ENCODE assay signal across 8 cellular contexts in the genomic region with DNA sequence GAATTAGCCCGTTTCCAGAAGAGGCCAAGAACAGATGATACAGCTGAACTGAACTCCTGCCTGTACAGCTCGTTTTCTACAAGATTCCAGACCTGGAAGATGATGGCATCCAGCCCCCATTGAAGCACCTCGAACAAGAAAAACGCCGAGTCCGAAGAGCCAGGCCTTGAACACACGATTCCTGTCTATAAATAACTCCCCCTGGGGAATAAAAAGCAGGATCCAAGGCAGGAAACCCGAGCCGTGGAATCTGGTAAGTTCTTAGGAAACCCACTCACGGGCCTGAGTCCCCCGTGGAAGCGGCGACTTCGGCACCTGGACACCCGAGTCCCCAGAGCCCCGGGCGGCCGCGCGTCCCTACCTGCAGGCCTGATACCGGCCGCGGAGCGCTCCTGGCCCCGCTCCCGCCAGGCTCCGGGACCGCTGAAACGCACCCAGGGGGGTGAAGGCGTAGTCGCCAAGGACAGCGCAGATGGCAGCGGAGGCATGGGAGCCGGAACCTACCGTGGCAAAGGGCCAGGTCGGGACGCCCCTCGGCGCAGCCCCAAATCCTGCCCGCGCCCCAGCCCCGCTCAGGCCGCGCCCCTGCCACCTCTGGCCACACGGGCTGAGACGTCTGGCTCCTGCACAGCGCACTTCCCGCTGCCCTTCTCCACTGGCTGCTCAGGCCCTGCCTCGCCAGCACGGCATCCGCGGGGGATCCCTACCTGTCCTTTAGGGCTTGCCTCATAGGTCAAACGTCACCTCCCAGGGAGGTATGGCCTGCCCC. TPM values are rescaled to one million over a fixed set of nuclear protein-coding genes. Genes with fewer than 3 reads are reported as not detected.
A peak's percentile ranks its signal among the peaks of the same experiment; 100 is the strongest.
DNase-seq lines count a peak whose midpoint lies in the region; ATAC-seq, FAIRE-seq and TF ChIP-seq lines count a peak whose summit lies in the region.

No MANE protein-coding gene starts in this region.

- H3K4me3 ChIP-seq in A549 (peak overlapping the region; percentile 33), heart right ventricle (peak overlapping the region; percentile 24 to 66 (median 58))

- H3K36me3 ChIP-seq in heart right ventricle, result no peaks in the 10 kb centered on the region

- ATAC-seq in A549 (peak; percentile 80 to 85; a peak in 5 of 6 replicates), GM21619 (IDR thresholded peaks at IDR 0.05; ENCODE audit: unreplicated experiment) (peak; percentile 35), heart right ventricle (peak; percentile 65 to 86 (median 72)), HG02870 (IDR thresholded peaks at IDR 0.05; ENCODE audit: unreplicated experiment) (no peak), GM19467 (IDR thresholded peaks at IDR 0.05; ENCODE audit: unreplicated experiment) (no peak)
- peak; percentile 44 to 64 for ATAC-seq in activated T-cell treated with anti-CD3 and anti-CD28 coated beads, Interleukin-2, amount 50 U/mL, for 72 hours (replicated peaks in 1 of 2)

- TF ChIP-seq POLR2A in A549 (IDR thresholded peaks at IDR 0.05; ENCODE audit: low read length), result no peak

- POLR2A ChIA-PET in A549 (lab: Yijun Ruan, JAX), result no interaction called here

- TF ChIP-seq EP300 in A549 (IDR thresholded peaks at IDR 0.05), result no peak

- no peak for FAIRE-seq in A549 (lab: Jason Lieb, UNC)

- peaks cover 0 to 19% (median 0%) of the 10 kb centered on the region in 7 donors for H3K27me3 ChIP-seq in heart right ventricle

- H3K27ac Mint-ChIP-seq in activated T-cell treated with anti-CD3 and anti-CD28 coated beads, Interleukin-2, amount 50 U/mL, for 72 hours, result no peak overlapping the region

- intact Hi-C loops in heart right ventricle (cut with DNase I), result loop anchor here in 2 of 10 donors (10.0 kb wide), 1 partner anchor 94 kb away; a partner anchor contains a TSS

- H3K4me1 ChIP-seq in A549 (0 out of 3 replicates have a peak, but pooled peaks cover 9% of the 10 kb centered on the region), heart right ventricle (peaks cover 0 to 22% (median 12%) of the 10 kb centered on the region in 9 donors)

- peaks cover 26% of the 10 kb centered on the region for H3K4me1 Mint-ChIP-seq in activated T-cell treated with anti-CD3 and anti-CD28 coated beads, Interleukin-2, amount 50 U/mL, for 72 hours (ENCODE audit: low read depth)

- H3K9me3 Mint-ChIP-seq in activated T-cell treated with anti-CD3 and anti-CD28 coated beads, Interleukin-2, amount 50 U/mL, for 72 hours, result no peaks in the 10 kb centered on the region

- peak overlapping the region; percentile 71 to 82 for H3K4me3 Mint-ChIP-seq in activated T-cell treated with anti-CD3 and anti-CD28 coated beads, Interleukin-2, amount 50 U/mL, for 72 hours

- H3K27me3 Mint-ChIP-seq in activated T-cell treated with anti-CD3 and anti-CD28 coated beads, Interleukin-2, amount 50 U/mL, for 72 hours (ENCODE audit: low read depth), result peaks cover 5% of the 10 kb centered on the region

- TF ChIP-seq CTCF in A549 (IDR thresholded peaks at IDR 0.05), result no peak
- TF ChIP-seq CTCF in heart right ventricle (IDR thresholded peaks at IDR 0.05), result peak in 2 of 9 donors; percentile 7 to 12

- CTCF ChIA-PET in A549 (lab: Yijun Ruan, JAX), result interaction anchor here (2.1 kb wide), 1 partner anchor 10 kb away, joined by 15 read pairs; no protein-coding TSS in a partner anchor

- no peak for TF ChIP-seq RAD21 in A549 (conservative IDR thresholded peaks at IDR 0.05 in 1 of 2, IDR thresholded peaks at IDR 0.05 in 1 of 2)

- H3K9me3 ChIP-seq in A549 (no peaks in the 10 kb centered on the region), heart right ventricle (no peaks in the 10 kb centered on the region)

- 51% methylated on average over 13 of the region's 53 CpGs for WGBS in A549 (ENCODE audit: missing lambda C conversion rate)
- 3 to 4% methylated on average over 53 of the region's 53 CpGs for WGBS in heart right ventricle, 2 donors

- no peaks in the 10 kb centered on the region for H3K36me3 Mint-ChIP-seq in activated T-cell treated with anti-CD3 and anti-CD28 coated beads, Interleukin-2, amount 50 U/mL, for 72 hours (ENCODE audit: insufficient read depth in 2 of 2)

- no peak for DNase-seq in A549 (ENCODE audit: low read depth in 1 of 2, low spot score in 1 of 2)
- DNase-seq in activated T-cell treated with anti-CD3 and anti-CD28 coated beads, Interleukin-2, amount 50 U/mL, for 72 hours, result peak in 1 of 2 donors; percentile 26
- DNase-seq in heart right ventricle, result peak in 1 of 2 donors; percentile 42
- peak; percentile 53 for DNase-seq in retina
- DNase-seq in H4 (ENCODE audit: low spot score), result no peak

- H3K4me2 ChIP-seq in A549, result peak overlapping the region; percentile 71

- peak overlapping the region; percentile 58 to 86 for H3K27ac ChIP-seq in A549
- H3K27ac ChIP-seq in heart right ventricle, result peak overlapping the region in 6 of 10 donors; percentile 9 to 43 (median 22)

TF ChIP-seq in A549, 52 proteins besides CTCF, POLR2A, EP300 and RAD21 (continues in another document):
- TF ChIP-seq, protein P1, sequence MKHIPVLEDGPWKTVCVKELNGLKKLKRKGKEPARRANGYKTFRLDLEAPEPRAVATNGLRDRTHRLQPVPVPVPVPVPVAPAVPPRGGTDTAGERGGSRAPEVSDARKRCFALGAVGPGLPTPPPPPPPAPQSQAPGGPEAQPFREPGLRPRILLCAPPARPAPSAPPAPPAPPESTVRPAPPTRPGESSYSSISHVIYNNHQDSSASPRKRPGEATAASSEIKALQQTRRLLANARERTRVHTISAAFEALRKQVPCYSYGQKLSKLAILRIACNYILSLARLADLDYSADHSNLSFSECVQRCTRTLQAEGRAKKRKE (CRISPR knock-in tag; IDR thresholded peaks at IDR 0.05; ENCODE audit: low read depth), result no peak
- TF ChIP-seq, protein P2, sequence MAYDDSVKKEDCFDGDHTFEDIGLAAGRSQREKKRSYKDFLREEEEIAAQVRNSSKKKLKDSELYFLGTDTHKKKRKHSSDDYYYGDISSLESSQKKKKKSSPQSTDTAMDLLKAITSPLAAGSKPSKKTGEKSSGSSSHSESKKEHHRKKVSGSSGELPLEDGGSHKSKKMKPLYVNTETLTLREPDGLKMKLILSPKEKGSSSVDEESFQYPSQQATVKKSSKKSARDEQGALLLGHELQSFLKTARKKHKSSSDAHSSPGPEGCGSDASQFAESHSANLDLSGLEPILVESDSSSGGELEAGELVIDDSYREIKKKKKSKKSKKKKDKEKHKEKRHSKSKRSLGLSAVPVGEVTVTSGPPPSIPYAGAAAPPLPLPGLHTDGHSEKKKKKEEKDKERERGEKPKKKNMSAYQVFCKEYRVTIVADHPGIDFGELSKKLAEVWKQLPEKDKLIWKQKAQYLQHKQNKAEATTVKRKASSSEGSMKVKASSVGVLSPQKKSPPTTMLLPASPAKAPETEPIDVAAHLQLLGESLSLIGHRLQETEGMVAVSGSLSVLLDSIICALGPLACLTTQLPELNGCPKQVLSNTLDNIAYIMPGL (CRISPR knock-in tag; IDR thresholded peaks at IDR 0.05; ENCODE audit: borderline replicate concordance), result no peak
- no peak for TF ChIP-seq POLR2AphosphoS2 (conservative IDR thresholded peaks at IDR 0.05; ENCODE audit: low read length)
- TF ChIP-seq RCOR1 (IDR thresholded peaks at IDR 0.05; ENCODE audit: low read depth, low read length), result no peak
- no peak for TF ChIP-seq FOSB (CRISPR knock-in tag; IDR thresholded peaks at IDR 0.05)
- TF ChIP-seq CBX8 (IDR thresholded peaks at IDR 0.05), result no peak
- no peak for TF ChIP-seq NR3C1 (IDR thresholded peaks at IDR 0.05)
- TF ChIP-seq, protein P3, sequence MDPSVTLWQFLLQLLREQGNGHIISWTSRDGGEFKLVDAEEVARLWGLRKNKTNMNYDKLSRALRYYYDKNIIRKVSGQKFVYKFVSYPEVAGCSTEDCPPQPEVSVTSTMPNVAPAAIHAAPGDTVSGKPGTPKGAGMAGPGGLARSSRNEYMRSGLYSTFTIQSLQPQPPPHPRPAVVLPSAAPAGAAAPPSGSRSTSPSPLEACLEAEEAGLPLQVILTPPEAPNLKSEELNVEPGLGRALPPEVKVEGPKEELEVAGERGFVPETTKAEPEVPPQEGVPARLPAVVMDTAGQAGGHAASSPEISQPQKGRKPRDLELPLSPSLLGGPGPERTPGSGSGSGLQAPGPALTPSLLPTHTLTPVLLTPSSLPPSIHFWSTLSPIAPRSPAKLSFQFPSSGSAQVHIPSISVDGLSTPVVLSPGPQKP (IDR thresholded peaks at IDR 0.05; ENCODE audit: low read depth, low read length), result no peak
- TF ChIP-seq, protein P4, sequence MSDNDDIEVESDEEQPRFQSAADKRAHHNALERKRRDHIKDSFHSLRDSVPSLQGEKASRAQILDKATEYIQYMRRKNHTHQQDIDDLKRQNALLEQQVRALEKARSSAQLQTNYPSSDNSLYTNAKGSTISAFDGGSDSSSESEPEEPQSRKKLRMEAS (IDR thresholded peaks at IDR 0.05), result no peak
- TF ChIP-seq, protein P5, sequence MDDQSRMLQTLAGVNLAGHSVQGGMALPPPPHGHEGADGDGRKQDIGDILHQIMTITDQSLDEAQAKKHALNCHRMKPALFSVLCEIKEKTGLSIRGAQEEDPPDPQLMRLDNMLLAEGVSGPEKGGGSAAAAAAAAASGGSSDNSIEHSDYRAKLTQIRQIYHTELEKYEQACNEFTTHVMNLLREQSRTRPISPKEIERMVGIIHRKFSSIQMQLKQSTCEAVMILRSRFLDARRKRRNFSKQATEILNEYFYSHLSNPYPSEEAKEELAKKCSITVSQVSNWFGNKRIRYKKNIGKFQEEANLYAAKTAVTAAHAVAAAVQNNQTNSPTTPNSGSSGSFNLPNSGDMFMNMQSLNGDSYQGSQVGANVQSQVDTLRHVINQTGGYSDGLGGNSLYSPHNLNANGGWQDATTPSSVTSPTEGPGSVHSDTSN (IDR thresholded peaks at IDR 0.05), result no peak

RNA-seq across cellular contexts. Expression of a gene that starts 14.0 kb away (rescaled TPM):
- 23.1 and 24.3 TPM in 2 replicates for polyA plus RNA-seq in A549 (2011; rRNA removed)
- 4.3 and 4.8 TPM in 2 replicates for polyA plus RNA-seq in A549 (2012; cell fraction: cytosol; rRNA removed)
- polyA plus RNA-seq in A549 (2012; cell fraction: nucleus; rRNA removed), result 4.8 and 6.9 TPM in 2 replicates
- 7.6 to 9.0 TPM (median 8.4 TPM) in 3 replicates for polyA plus RNA-seq in A549 (2017; fragmentation: RNase III; extraction: RNeasy Plus Mini Kit Qiagen cat#74134 plus additional on column Dnase treatment)
- polyA minus RNA-seq in A549 (2011; rRNA and poly(A)+ RNA removed), result 24.9 and 27.6 TPM in 2 replicates
- total RNA-seq in activated T-cell treated with anti-CD3 and anti-CD28 coated beads, Interleukin-2, amount 50 U/mL, for 72 hours, result 10 to 100 TPM; 30.6 to 33.7 TPM
- 1 to 10 TPM; 5.0 to 9.6 (median 7.5) TPM for total RNA-seq in heart right ventricle
- polyA plus RNA-seq in heart right ventricle, result 1 to 10 TPM; 2.0 to 2.5 TPM
- 26.0 and 31.7 TPM in 2 replicates for total RNA-seq in H4 (2014; rRNA removed; shearing (Covaris generic))

RNA-seq across cellular contexts. Expression of a gene that starts 26.0 kb away (rescaled TPM):
- polyA plus RNA-seq in A549 (2011; rRNA removed) (1.3 and 1.5 TPM in 2 replicates), A549 (2017; fragmentation: RNase III; extraction: RNeasy Plus Mini Kit Qiagen cat#74134 plus additional on column Dnase treatment) (0.46 to 0.65 TPM (median 0.63 TPM) in 3 replicates), heart right ventricle (under 1 TPM in 1 of 2 donors, not detected in 1; 0.03 TPM)
- polyA plus RNA-seq in A549 (2012; cell fraction: cytosol; rRNA removed), result 0.86 and 1.3 TPM in 2 replicates
- 0.66 and 1.1 TPM in 2 replicates for polyA plus RNA-seq in A549 (2012; cell fraction: nucleus; rRNA removed)
- 0.29 and 0.58 TPM in 2 replicates for polyA minus RNA-seq in A549 (2011; rRNA and poly(A)+ RNA removed)
- total RNA-seq in activated T-cell treated with anti-CD3 and anti-CD28 coated beads, Interleukin-2, amount 50 U/mL, for 72 hours, result under 1 TPM; 0.26 to 0.42 TPM
- not detected for total RNA-seq in heart right ventricle
- not detected in 2 replicates for total RNA-seq in H4 (2014; rRNA removed; shearing (Covaris generic))

Comparison
In these comparisons a context has a peak if more than half of its experiments do, and no peak if none do; other contexts are left out.
1. ATAC-seq: peak in A549 (2 of 2), GM21619 (single experiment), activated T-cell treated with anti-CD3 and anti-CD28 coated beads, Interleukin-2, amount 50 U/mL, for 72 hours (2 of 2) and heart right ventricle (8 of 8); none in HG02870 (single experiment) and GM19467 (single experiment).